ENCODE assay signal across 1 cellular context in genomic region chr1:69569281-69569970, GRCh38.
TF ChIP-seq lines count a peak whose summit lies in the region.

No MANE protein-coding gene starts in this region.

TF ChIP-seq in K562, 482 proteins besides CTCF, POLR2A, EP300 and RAD21:
- TF ChIP-seq KDM5B (IDR thresholded peaks at IDR 0.05; ENCODE audit: insufficient replicate concordance, low read depth, low read length) (no peak), CGGBP1 (CRISPR knock-in tag; IDR thresholded peaks at IDR 0.05) (no peak), RERE (CRISPR knock-in tag; IDR thresholded peaks at IDR 0.05; ENCODE audit: borderline replicate concordance) (no peak), NCOA1 (IDR thresholded peaks at IDR 0.05; ENCODE audit: low read depth) (no peak), NFYB (IDR thresholded peaks at IDR 0.05; ENCODE audit: extremely low read depth, insufficient read length) (no peak), JUN (IDR thresholded peaks at IDR 0.05; ENCODE audit: borderline replicate concordance, low read depth, low read length) (no peak), JUN (CRISPR knock-in tag; IDR thresholded peaks at IDR 0.05; ENCODE audit: borderline replicate concordance) (no peak), ZNF121 (CRISPR knock-in tag; conservative IDR thresholded peaks at IDR 0.05) (no peak), PHTF2 (CRISPR knock-in tag; IDR thresholded peaks at IDR 0.05) (no peak), RFX5 (IDR thresholded peaks at IDR 0.05; ENCODE audit: low read depth, low read length) (no peak), ZFPM2 (CRISPR knock-in tag; IDR thresholded peaks at IDR 0.05) (no peak), ZNF586 (CRISPR knock-in tag; conservative IDR thresholded peaks at IDR 0.05) (no peak), FOXM1 (IDR thresholded peaks at IDR 0.05; ENCODE audit: low read depth) (no peak), FOXM1 (CRISPR knock-in tag; IDR thresholded peaks at IDR 0.05; ENCODE audit: low read depth) (no peak), ILF3 (IDR thresholded peaks at IDR 0.05; ENCODE audit: borderline replicate concordance) (no peak), ZNF717 (CRISPR knock-in tag; IDR thresholded peaks at IDR 0.05) (no peak), CUX1 (CRISPR knock-in tag; IDR thresholded peaks at IDR 0.05) (no peak), TOE1 (IDR thresholded peaks at IDR 0.05; ENCODE audit: borderline replicate concordance) (no peak), TOE1 (CRISPR knock-in tag; IDR thresholded peaks at IDR 0.05; ENCODE audit: borderline replicate concordance, low read depth) (no peak)
